In the genomic region with DNA sequence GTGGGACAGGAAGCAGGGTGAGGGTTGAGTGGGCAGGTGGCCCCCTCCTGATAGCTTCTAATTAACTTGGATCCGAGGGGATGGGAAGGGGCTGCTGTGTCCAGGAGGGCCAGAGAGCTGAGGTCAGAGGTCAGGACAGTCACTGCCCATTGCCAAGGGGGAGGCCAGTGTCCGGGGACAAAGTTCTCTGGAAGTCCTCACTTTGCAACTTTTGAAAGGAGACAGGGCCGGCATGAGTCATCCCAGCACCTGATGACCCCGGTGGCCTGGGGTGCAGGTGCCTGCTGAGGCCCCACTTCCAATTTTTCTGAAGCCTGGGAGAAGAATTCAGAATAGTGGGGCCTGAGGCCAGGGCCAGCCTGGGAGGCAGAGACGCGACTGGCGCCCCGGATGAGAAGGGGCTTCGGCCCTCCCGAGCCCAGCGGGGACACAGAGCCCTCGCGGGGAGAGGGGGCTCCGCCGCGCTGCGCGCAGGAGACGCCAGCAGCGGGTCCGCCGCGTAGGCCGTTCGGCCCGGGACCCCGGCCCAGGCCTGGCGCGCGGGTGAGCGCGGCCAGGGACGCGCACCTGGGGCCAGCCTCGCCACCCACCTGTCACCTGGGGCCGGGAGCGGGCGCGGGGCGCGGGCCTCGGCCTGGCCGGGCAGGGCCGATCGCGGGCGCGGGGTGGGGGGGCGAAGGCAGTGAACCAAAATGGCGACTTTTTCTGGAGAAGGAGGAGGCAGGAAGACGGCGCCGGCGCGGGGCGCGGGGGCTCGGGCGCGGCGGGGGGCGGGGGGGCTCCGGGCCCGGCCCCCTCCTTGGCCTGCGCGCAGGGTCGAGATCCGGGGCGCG, we compare ENCODE assay signal across 8 cellular contexts. TPM values are rescaled to one million over a fixed set of nuclear protein-coding genes. Genes with fewer than 3 reads are reported as not detected.
DNase-seq lines count a peak whose midpoint lies in the region; ATAC-seq and TF ChIP-seq lines count a peak whose summit lies in the region.

No MANE protein-coding gene starts in this region.

- peaks cover 20% of the 10 kb centered on the region for H3K4me1 Mint-ChIP-seq in activated CD8-positive, alpha-beta memory T cell treated with anti-CD3 and anti-CD28 coated beads, Interleukin-2, amount 10 ng/mL, durations not matched to agents 7 days and 5 days
- H3K4me1 Mint-ChIP-seq in osteocyte (ENCODE audit: unreplicated experiment), result peaks cover 15% of the 10 kb centered on the region

- peak; percentile 50 for DNase-seq in stimulated activated CD4-positive, alpha-beta T cell treated with anti-CD3 and anti-CD28 coated beads, Interleukin-12 subunit alpha, Interleukin-12 subunit beta, amount 100 ng/mL, for 4 hours
- DNase-seq in stimulated activated CD4-positive, alpha-beta T cell treated with anti-CD3 and anti-CD28 coated beads, Interleukin-2, amount 100 ng/mL, for 48 hours, result no peak
- DNase-seq in activated CD8-positive, alpha-beta memory T cell treated with anti-CD3 and anti-CD28 coated beads, Interleukin-2, amount 10 ng/mL, durations not matched to agents 7 days and 5 days, result peak; percentile 45
- no peak for DNase-seq in fibroblast of villous mesenchyme (ENCODE audit: low read depth)
- no peak for DNase-seq in osteocyte (ENCODE audit: extremely low spot score, unreplicated experiment)
- no peak for DNase-seq in GM19238 (ENCODE audit: insufficient read length, low spot score)
- DNase-seq in GOT3 (lab: John Stamatoyannopoulos, UW), result no peak

- H3K4me3 Mint-ChIP-seq in activated CD8-positive, alpha-beta memory T cell treated with anti-CD3 and anti-CD28 coated beads, Interleukin-2, amount 10 ng/mL, durations not matched to agents 7 days and 5 days, result peak overlapping the region; percentile 68
- peak overlapping the region; percentile 78 for H3K4me3 Mint-ChIP-seq in osteocyte (ENCODE audit: unreplicated experiment)

- peaks cover 17% of the 10 kb centered on the region for H3K36me3 Mint-ChIP-seq in activated CD8-positive, alpha-beta memory T cell treated with anti-CD3 and anti-CD28 coated beads, Interleukin-2, amount 10 ng/mL, durations not matched to agents 7 days and 5 days
- peaks cover 2% of the 10 kb centered on the region for H3K36me3 Mint-ChIP-seq in osteocyte (ENCODE audit: unreplicated experiment)

- peaks cover 3% of the 10 kb centered on the region for H3K27me3 Mint-ChIP-seq in activated CD8-positive, alpha-beta memory T cell treated with anti-CD3 and anti-CD28 coated beads, Interleukin-2, amount 10 ng/mL, durations not matched to agents 7 days and 5 days
- no peaks in the 10 kb centered on the region for H3K27me3 Mint-ChIP-seq in osteocyte (ENCODE audit: unreplicated experiment)

- ATAC-seq in activated CD8-positive, alpha-beta memory T cell treated with anti-CD3 and anti-CD28 coated beads, Interleukin-2, amount 10 ng/mL, durations not matched to agents 7 days and 5 days, result peak; percentile 21
- no peak for ATAC-seq in GM21515 (IDR thresholded peaks at IDR 0.05; ENCODE audit: unreplicated experiment)

- CTCF ChIA-PET in activated CD8-positive, alpha-beta memory T cell treated with anti-CD3 and anti-CD28 coated beads, Interleukin-2, amount 10 ng/mL, durations not matched to agents 7 days and 5 days (lab: Charles Lee), result interaction anchor here (1.0 to 2.2 kb wide), 5 partner anchors 11 to 473 kb away, joined by 3 to 9 read pairs (median 6); a partner anchor contains a TSS

- H3K4me3 ChIP-seq in fibroblast of villous mesenchyme (ENCODE audit: low read depth, low read length), result peak overlapping the region; percentile 68

- TF ChIP-seq CTCF in fibroblast of villous mesenchyme (IDR thresholded peaks at IDR 0.05; ENCODE audit: insufficient read depth, low read depth, low read length), result no peak
- no peak for TF ChIP-seq CTCF in osteocyte (IDR thresholded peaks at IDR 0.05)

- peaks cover 2% of the 10 kb centered on the region for H3K9me3 Mint-ChIP-seq in activated CD8-positive, alpha-beta memory T cell treated with anti-CD3 and anti-CD28 coated beads, Interleukin-2, amount 10 ng/mL, durations not matched to agents 7 days and 5 days (ENCODE audit: low read depth)
- H3K9me3 Mint-ChIP-seq in osteocyte (ENCODE audit: unreplicated experiment), result no peaks in the 10 kb centered on the region

- peak overlapping the region; percentile 65 for H3K27ac Mint-ChIP-seq in activated CD8-positive, alpha-beta memory T cell treated with anti-CD3 and anti-CD28 coated beads, Interleukin-2, amount 10 ng/mL, durations not matched to agents 7 days and 5 days
- H3K27ac Mint-ChIP-seq in osteocyte (ENCODE audit: unreplicated experiment), result peak overlapping the region; percentile 74

RNA-seq across cellular contexts. Expression of a gene that starts 0.6 kb away (rescaled TPM):
- total RNA-seq in activated CD8-positive, alpha-beta memory T cell treated with anti-CD3 and anti-CD28 coated beads, Interleukin-2, amount 10 ng/mL, durations not matched to agents 7 days and 5 days, result 10 to 100 TPM; 13.5 to 18.2 TPM
- 13.8 and 15.8 TPM in 2 replicates for total RNA-seq in fibroblast of villous mesenchyme
- 39.7 and 40.9 TPM in 2 replicates for total RNA-seq in osteocyte

RNA-seq across cellular contexts. Expression of a gene that starts 10.3 kb away (rescaled TPM):
- 10 to 100 TPM; 26.0 to 33.4 TPM for total RNA-seq in activated CD8-positive, alpha-beta memory T cell treated with anti-CD3 and anti-CD28 coated beads, Interleukin-2, amount 10 ng/mL, durations not matched to agents 7 days and 5 days
- total RNA-seq in fibroblast of villous mesenchyme (0.64 and 1.3 TPM in 2 replicates), osteocyte (3.5 and 3.7 TPM in 2 replicates)

RNA-seq across cellular contexts. Expression of a gene that starts 11.8 kb away (rescaled TPM):
- 10 to 100 TPM; 77.5 to 80.6 TPM for total RNA-seq in activated CD8-positive, alpha-beta memory T cell treated with anti-CD3 and anti-CD28 coated beads, Interleukin-2, amount 10 ng/mL, durations not matched to agents 7 days and 5 days
- total RNA-seq in fibroblast of villous mesenchyme (52.7 and 53.8 TPM in 2 replicates), osteocyte (68.3 and 71.9 TPM in 2 replicates)

RNA-seq across cellular contexts. Expression of a gene that starts 12.9 kb away (rescaled TPM):
- 10 to 100 TPM; 41.1 to 41.9 TPM for total RNA-seq in activated CD8-positive, alpha-beta memory T cell treated with anti-CD3 and anti-CD28 coated beads, Interleukin-2, amount 10 ng/mL, durations not matched to agents 7 days and 5 days
- total RNA-seq in fibroblast of villous mesenchyme, result 20.9 and 25.0 TPM in 2 replicates
- 35.5 and 35.9 TPM in 2 replicates for total RNA-seq in osteocyte

Comparison
In these comparisons a context has a peak if more than half of its experiments do, and no peak if none do; other contexts are left out.
1. DNase-seq: peak in stimulated activated CD4-positive, alpha-beta T cell treated with anti-CD3 and anti-CD28 coated beads, Interleukin-12 subunit alpha, Interleukin-12 subunit beta, amount 100 ng/mL, for 4 hours (single experiment) and activated CD8-positive, alpha-beta memory T cell treated with anti-CD3 and anti-CD28 coated beads, Interleukin-2, amount 10 ng/mL, durations not matched to agents 7 days and 5 days (single experiment); none in stimulated activated CD4-positive, alpha-beta T cell treated with anti-CD3 and anti-CD28 coated beads, Interleukin-2, amount 100 ng/mL, for 48 hours (0 of 2), fibroblast of villous mesenchyme (single experiment), osteocyte (single experiment), GM19238 (single experiment) and GOT3 (single experiment).